ENCODE assay signal across 9 cellular contexts in the genomic region with DNA sequence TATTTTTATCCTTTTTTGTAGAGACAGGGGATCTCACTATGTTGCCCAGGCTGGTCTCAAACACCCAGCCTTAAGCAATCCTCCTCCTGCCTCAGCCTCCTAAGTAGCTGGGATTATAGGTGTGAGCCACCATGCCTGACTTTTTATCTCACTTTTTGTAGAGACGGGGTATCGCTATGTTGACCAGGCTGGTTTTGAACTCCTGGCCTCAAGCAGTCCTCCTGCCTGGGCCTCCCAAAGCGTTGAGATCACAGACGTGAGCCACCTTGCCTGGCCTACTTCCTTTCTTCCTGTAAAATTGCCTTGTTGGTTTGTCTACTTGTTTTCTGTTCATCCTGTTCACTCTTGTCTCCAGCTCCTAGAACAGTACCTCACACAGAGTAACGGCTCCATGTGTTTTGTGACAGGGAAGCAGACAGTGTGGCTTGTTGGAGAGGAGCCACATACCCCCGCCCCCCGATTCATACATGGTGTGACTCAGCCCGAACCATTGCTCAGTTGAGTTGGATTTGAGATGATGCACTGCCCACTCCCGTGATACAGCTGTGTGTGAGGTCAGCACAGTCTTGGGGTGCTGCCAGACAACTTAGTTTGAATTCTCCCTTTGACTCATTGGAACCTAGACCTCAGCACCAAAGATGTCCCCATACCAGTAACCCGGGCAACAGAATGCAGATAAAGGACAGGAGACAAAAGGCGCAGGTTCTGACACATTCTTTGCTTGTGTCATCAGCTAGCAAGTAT. TPM values are rescaled to one million over a fixed set of nuclear protein-coding genes. Genes with fewer than 3 reads are reported as not detected.
DNase-seq lines count a peak whose midpoint lies in the region; ATAC-seq and TF ChIP-seq lines count a peak whose summit lies in the region.
"Had no signal": no experiment of that assay in that cellular context is flagged by ENCODE, and none has a peak within 500 bp of the region (broad histone marks: within the 10 kb centered on the region; RNA-seq: fewer than 3 reads in every experiment).

No MANE protein-coding gene starts in this region.

- peaks cover 6% of the 10 kb centered on the region for H3K4me1 ChIP-seq in NT2/D1 (ENCODE audit: insufficient read depth, insufficient read length)

- no peaks in the 10 kb centered on the region for H3K9me3 ChIP-seq in NT2/D1 (ENCODE audit: insufficient read depth, low read length)

- H3K27me3 ChIP-seq in NT2/D1 (ENCODE audit: insufficient read depth, insufficient read length): no peaks in the 10 kb centered on the region

- DNase-seq in CD1c-positive myeloid dendritic cell (ENCODE audit: extremely low spot score) (peak; percentile 79), NT2/D1 (ENCODE audit: low read depth, low spot score) (peak; percentile 70), fibroblast of villous mesenchyme (ENCODE audit: low read depth) (peak; percentile 49), NCI-H2081 treated with DMSO at 0.1 percent for 48 hours (lab: John Stamatoyannopoulos, UW) (no peak), T1000 (lab: John Stamatoyannopoulos, UW) (no peak), coronary artery (ENCODE audit: low spot score) (no peak), pons (ENCODE audit: low spot score) (no peak)

- no peaks in the 10 kb centered on the region for H3K36me3 ChIP-seq in NT2/D1 (ENCODE audit: insufficient read depth, insufficient read length, low read length)

- peak; percentile 49 for ATAC-seq in GM21447 (IDR thresholded peaks at IDR 0.05; ENCODE audit: unreplicated experiment)

- H3K4me3 ChIP-seq in NT2/D1 (ENCODE audit: insufficient read length, low read depth) (no peak overlapping the region), fibroblast of villous mesenchyme (ENCODE audit: low read depth, low read length) (no peak overlapping the region), coronary artery (no peak overlapping the region)

- H3K9ac ChIP-seq in NT2/D1 (ENCODE audit: insufficient read length, low read depth): no peak overlapping the region

- TF ChIP-seq CTCF in fibroblast of villous mesenchyme (IDR thresholded peaks at IDR 0.05; ENCODE audit: insufficient read depth, low read depth, low read length): no peak
- no peak for TF ChIP-seq CTCF in coronary artery (IDR thresholded peaks at IDR 0.05)

- no peak overlapping the region for H3K27ac ChIP-seq in coronary artery

RNA-seq across cellular contexts. Expression of a gene that starts 34.2 kb away (rescaled TPM):
- total RNA-seq in fibroblast of villous mesenchyme: not detected in 2 replicates
- total RNA-seq: renal cortical epithelial cell had no signal

RNA-seq across cellular contexts. Expression of a gene that starts 43.0 kb away (rescaled TPM):
- not detected in 2 replicates for total RNA-seq in fibroblast of villous mesenchyme
- total RNA-seq: renal cortical epithelial cell had no signal

RNA-seq across cellular contexts. Expression of a gene that starts 46.8 kb away (rescaled TPM):
- not detected in 2 replicates for total RNA-seq in fibroblast of villous mesenchyme
- total RNA-seq: renal cortical epithelial cell had no signal

RNA-seq across cellular contexts. Expression of a gene that starts 57.3 kb away (rescaled TPM):
- total RNA-seq in fibroblast of villous mesenchyme: not detected in 2 replicates
- total RNA-seq: renal cortical epithelial cell had no signal

Comparison
In these comparisons a context has a peak if more than half of its experiments do, and no peak if none do; other contexts are left out.
1. DNase-seq: peak in CD1c-positive myeloid dendritic cell (single experiment), NT2/D1 (single experiment) and fibroblast of villous mesenchyme (single experiment); none in NCI-H2081 treated with DMSO at 0.1 percent for 48 hours (single experiment), T1000 (single experiment), coronary artery (single experiment) and pons (single experiment).